8 cellular contexts compared by ENCODE assay signal in the genomic region with DNA sequence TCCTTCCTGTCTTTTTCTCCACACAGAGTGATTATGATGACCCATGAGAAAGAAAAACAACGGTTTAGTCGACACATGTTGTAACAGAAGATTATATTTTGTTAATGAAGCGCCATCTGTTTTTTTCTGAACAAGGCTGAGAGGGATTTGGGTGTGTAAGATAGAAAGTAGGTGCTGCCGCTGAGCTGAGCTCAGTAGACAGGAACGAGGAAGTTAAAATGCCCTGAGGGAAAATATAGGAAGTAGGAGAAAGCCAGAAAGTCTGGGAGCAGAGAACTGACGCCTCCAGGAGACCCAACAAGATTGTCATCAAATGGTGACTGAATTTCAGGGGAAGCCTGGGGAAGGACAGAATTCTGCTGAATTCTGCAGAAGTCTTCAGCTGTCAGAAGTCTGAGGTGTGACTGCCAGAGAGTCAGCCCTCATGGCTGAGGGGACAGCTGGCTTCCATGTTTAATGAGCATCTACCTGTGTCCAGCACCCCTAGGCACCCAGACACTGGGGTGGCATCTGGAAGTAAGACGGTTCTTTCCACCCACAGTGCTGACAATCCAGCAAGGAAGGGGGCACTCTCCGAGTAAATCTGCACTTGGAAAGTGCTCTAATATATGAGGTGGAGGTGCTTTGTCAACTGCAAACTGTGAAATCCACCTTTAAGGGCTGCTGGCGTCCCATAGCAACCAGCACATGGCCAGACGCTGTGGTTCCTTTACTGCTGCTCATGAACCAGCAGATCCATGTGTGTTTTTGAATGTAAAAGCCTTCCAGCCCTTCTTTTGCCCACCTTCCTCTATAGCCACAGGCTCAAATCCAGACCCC. TPM values are rescaled to one million over a fixed set of nuclear protein-coding genes. Genes with fewer than 3 reads are reported as not detected.
DNase-seq lines count a peak whose midpoint lies in the region; ATAC-seq, FAIRE-seq and TF ChIP-seq lines count a peak whose summit lies in the region.

No MANE protein-coding gene starts in this region.

- peak; percentile 58 for FAIRE-seq in H54 (lab: Jason Lieb, UNC)

- H3K36me3 ChIP-seq in RWPE2 (ENCODE audit: low read depth), result no peaks in the 10 kb centered on the region

- DNase-seq in H54 (ENCODE audit: insufficient read length, low spot score) (peak; percentile 66), RWPE2 (ENCODE audit: low spot score) (no peak), glomerular visceral epithelial cell (ENCODE audit: extremely low spot score) (peak; percentile 59), COR-L47 (lab: John Stamatoyannopoulos, UW) (no peak), T-cell (no peak)

- no peaks in the 10 kb centered on the region for H3K27me3 ChIP-seq in RWPE2 (ENCODE audit: insufficient read depth, poor library complexity, severe bottlenecking)

- H3K27ac Mint-ChIP-seq in T-cell, result no peak overlapping the region

- H3K4me3 Mint-ChIP-seq in T-cell, result no peak overlapping the region

- H3K27ac ChIP-seq in RWPE2 (ENCODE audit: poor library complexity, severe bottlenecking) (peak overlapping the region; percentile 91), skin epidermis (peak overlapping the region in 13 of 21 experiments; percentile 1 to 69 (median 35))

- H3K9me3 ChIP-seq in RWPE2 (ENCODE audit: severe bottlenecking), result no peaks in the 10 kb centered on the region

- POLR2A ChIA-PET in T-cell (lab: Charles Lee), result no interaction called here

- H3K36me3 Mint-ChIP-seq in T-cell, result no peaks in the 10 kb centered on the region

- CTCF ChIA-PET in T-cell (lab: Charles Lee), result interaction anchor here in 1 of 2 donors (0.9 kb wide), 1 partner anchor 33 kb away, joined by 3 read pairs; no protein-coding TSS in a partner anchor

- peaks cover 31% of the 10 kb centered on the region for H3K4me1 ChIP-seq in RWPE2 (ENCODE audit: insufficient read depth, poor library complexity, severe bottlenecking)

- TF ChIP-seq CTCF in RWPE2 (IDR thresholded peaks at IDR 0.05; ENCODE audit: poor library complexity, severe bottlenecking), result no peak

- TF ChIP-seq POLR2A in H54 (IDR thresholded peaks at IDR 0.05; ENCODE audit: low read depth, low read length), result no peak

- ATAC-seq in RWPE2 (ENCODE audit: low read depth) (peak; percentile 67), HG03175 (IDR thresholded peaks at IDR 0.05; ENCODE audit: unreplicated experiment) (no peak), HG02678 (IDR thresholded peaks at IDR 0.05; ENCODE audit: unreplicated experiment) (no peak), T-cell (replicated peaks in 1 of 4) (no peak)

- peaks cover 9 to 22% of the 10 kb centered on the region in 2 donors for H3K27me3 Mint-ChIP-seq in T-cell

- no peaks in the 10 kb centered on the region for H3K4me1 Mint-ChIP-seq in T-cell

- no peak overlapping the region for H3K4me3 ChIP-seq in RWPE2 (ENCODE audit: severe bottlenecking)
- H3K4me3 ChIP-seq in skin epidermis, result no peak overlapping the region

- no peaks in the 10 kb centered on the region for H3K9me3 Mint-ChIP-seq in T-cell

RNA-seq across cellular contexts. Expression of a gene that starts 12.5 kb away (rescaled TPM):
- total RNA-seq in T-cell, result 1 to 10 TPM; 2.9 to 8.2 (median 6.2) TPM

RNA-seq across cellular contexts. Expression of a gene that starts 22.0 kb away (rescaled TPM):
- not detected for total RNA-seq in T-cell

Comparison
In these comparisons a context has a peak if more than half of its experiments do, and no peak if none do; other contexts are left out.
1. DNase-seq: peak in H54 (single experiment) and glomerular visceral epithelial cell (single experiment); none in RWPE2 (single experiment), COR-L47 (single experiment) and T-cell (0 of 34).